ENCODE assay signal across 1 cellular context in the genomic region with DNA sequence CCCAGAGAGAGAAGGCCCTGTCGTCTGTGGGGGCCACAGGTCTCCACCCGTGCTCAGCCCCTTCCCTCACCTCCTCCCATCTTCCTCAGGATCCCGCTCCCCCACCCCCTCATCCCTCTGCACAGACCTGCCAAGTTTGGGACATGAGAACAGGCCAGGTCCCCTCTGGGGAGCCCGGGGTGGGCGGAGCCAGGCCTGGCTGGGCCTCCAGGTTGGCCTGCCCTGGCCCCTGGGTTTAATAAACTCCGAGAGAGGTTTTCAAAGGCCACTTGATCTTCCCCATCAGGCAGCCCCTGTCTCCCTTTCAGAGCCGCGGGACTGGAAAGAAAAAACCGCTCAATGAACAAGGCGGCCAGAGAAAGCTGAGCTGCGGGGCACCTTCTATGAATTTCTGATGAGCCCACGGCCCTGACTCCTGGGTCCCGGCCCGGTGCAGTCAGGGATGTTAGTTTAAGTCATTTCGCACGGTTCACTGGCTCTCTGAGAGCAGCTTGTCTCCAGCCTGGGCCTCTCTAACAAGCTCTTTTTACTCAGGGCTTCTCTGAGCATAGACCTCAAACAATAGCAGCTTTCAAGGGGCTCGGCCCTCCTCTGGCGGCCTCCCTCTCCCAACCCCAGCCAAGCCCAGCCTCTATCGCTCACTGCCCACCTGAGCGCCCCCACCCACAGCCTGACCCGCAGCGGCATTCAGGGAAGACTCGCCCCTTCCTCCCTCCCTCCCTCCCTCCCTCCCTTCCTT.
TF ChIP-seq lines count a peak whose summit lies in the region.

No MANE protein-coding gene starts in this region.

TF ChIP-seq in GM12878, 131 proteins besides CTCF, POLR2A, EP300 and RAD21 (continued from another document):
- TF ChIP-seq ZNF687 (IDR thresholded peaks at IDR 0.05) (no peak), TCF3 (IDR thresholded peaks at IDR 0.05; ENCODE audit: borderline replicate concordance, insufficient read depth, low read depth, low read length) (no peak), ZNF217 (IDR thresholded peaks at IDR 0.05) (no peak), IRF5 (IDR thresholded peaks at IDR 0.05; ENCODE audit: borderline replicate concordance) (no peak), TARDBP (IDR thresholded peaks at IDR 0.05; ENCODE audit: borderline replicate concordance) (no peak), ZNF384 (IDR thresholded peaks at IDR 0.05; ENCODE audit: borderline replicate concordance, low read depth, low read length) (no peak), ETV6 (conservative IDR thresholded peaks at IDR 0.05 in 1 of 2, IDR thresholded peaks at IDR 0.05 in 1 of 2; ENCODE audit: borderline replicate concordance in 1 of 2, low read depth in 1 of 2) (no peak), NR2C1 (IDR thresholded peaks at IDR 0.05) (no peak), NRF1 (conservative IDR thresholded peaks at IDR 0.05; ENCODE audit: low read depth, low read length) (no peak)
